In genomic region chr12:87866602-87867292, GRCh38 we compare ENCODE assay signal across 10 cellular contexts.
DNase-seq lines count a peak whose midpoint lies in the region; ATAC-seq lines count a peak whose summit lies in the region.
"Had no signal": no experiment of that assay in that cellular context is flagged by ENCODE, and none has a peak within 500 bp of the region (broad histone marks: within the 10 kb centered on the region; RNA-seq: fewer than 3 reads in every experiment).

No MANE protein-coding gene starts in this region.

- in situ Hi-C loops in KBM-7 (cut with MboI; ENCODE audit: low pct_unique_long_range_greater_than_20kb, low sequenced_read_pairs) = no loop called here

- peak; percentile 30 for DNase-seq in DMS 273 (lab: John Stamatoyannopoulos, UW; ENCODE audit: unreplicated experiment)
- DNase-seq in DMS 273 treated with DMSO at 0.1 percent for 48 hours (lab: John Stamatoyannopoulos, UW) = no peak
- peak; percentile 16 for DNase-seq in SW480 (ENCODE audit: low spot score)
- DNase-seq in myocyte (ENCODE audit: low read depth) = peak; percentile 22
- no peak for DNase-seq in SKM-1 (lab: John Stamatoyannopoulos, UW; ENCODE audit: unreplicated experiment)
- no peak for DNase-seq in KBM-7
- DNase-seq: 8988T; activated effector memory CD4-positive, alpha-beta T cell treated with anti-CD3 and anti-CD28 coated beads, Interleukin-2, amount 50 U/mL, for 16 hours had no signal

- peak; percentile 52 for ATAC-seq in HG02884 (IDR thresholded peaks at IDR 0.05; ENCODE audit: unreplicated experiment)
- ATAC-seq in activated CD4-positive, CD25-positive, alpha-beta regulatory T cell treated with anti-CD3 and anti-CD28 coated beads, Interleukin-2, amount 50 U/mL, for 24 hours = no peak

Comparison
In these comparisons a context has a peak if more than half of its experiments do, and no peak if none do; other contexts are left out.
1. DNase-seq: peak in DMS 273 (single experiment), SW480 (single experiment) and myocyte (single experiment); none in DMS 273 treated with DMSO at 0.1 percent for 48 hours (single experiment), SKM-1 (single experiment) and KBM-7 (single experiment).